ENCODE assay signal across 16 cellular contexts in the genomic region with DNA sequence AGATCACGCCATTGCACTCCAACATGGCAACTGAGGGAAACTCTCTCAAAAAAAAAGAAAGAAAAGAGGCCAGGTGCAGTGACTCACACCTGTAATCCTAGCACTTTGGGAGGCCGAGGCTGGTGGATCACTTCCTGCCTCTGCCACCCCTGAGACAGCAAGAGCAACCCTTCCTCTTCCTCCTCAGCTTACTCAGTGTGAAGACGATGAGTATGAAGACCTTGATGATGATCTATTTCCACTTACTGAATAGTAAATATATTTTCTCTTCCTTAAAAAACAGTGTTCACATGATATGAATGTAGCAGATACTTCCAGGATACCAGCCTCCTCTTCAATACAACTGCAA. TPM values are rescaled to one million over a fixed set of nuclear protein-coding genes. Genes with fewer than 3 reads are reported as not detected.
A peak's percentile ranks its signal among the peaks of the same experiment; 100 is the strongest.
DNase-seq lines count a peak whose midpoint lies in the region; ATAC-seq and TF ChIP-seq lines count a peak whose summit lies in the region.
"Had no signal": no experiment of that assay in that cellular context is flagged by ENCODE, and none has a peak within 500 bp of the region (broad histone marks: within the 10 kb centered on the region; RNA-seq: fewer than 3 reads in every experiment).

No MANE protein-coding gene starts in this region.

- H3F3A ChIP-seq in OCI-LY1 (ENCODE audit: insufficient read depth, low read length) = no peaks in the 10 kb centered on the region

- H3K4me3 ChIP-seq in OCI-LY1 (ENCODE audit: low read depth, low read length, poor library complexity, severe bottlenecking) = no peak overlapping the region
- H3K4me3 ChIP-seq in prostate gland = no peak overlapping the region
- H3K4me3 ChIP-seq: GM23338 had no signal

- H3K79me2 ChIP-seq in OCI-LY1 (ENCODE audit: insufficient read depth, low read length) = peaks cover 27% of the 10 kb centered on the region

- H3K4me2 ChIP-seq in OCI-LY1 (ENCODE audit: low read length) = no peak overlapping the region
- H3K4me2 ChIP-seq: GM23338 had no signal

- H3K27me3 ChIP-seq in OCI-LY1 (ENCODE audit: insufficient read depth, low read length) (no peaks in the 10 kb centered on the region), prostate gland (replicated peaks; ENCODE audit: insufficient read depth) (no peaks in the 10 kb centered on the region)

- no peak overlapping the region for H3K9ac ChIP-seq in OCI-LY1 (ENCODE audit: low read length)
- H3K9ac ChIP-seq: parathyroid adenoma had no signal

- H3K36me3 ChIP-seq in OCI-LY1 (ENCODE audit: insufficient read depth, low read length) = no peaks in the 10 kb centered on the region; the same call in 1 of the 2 replicates
- H3K36me3 ChIP-seq in prostate gland = no peaks in the 10 kb centered on the region

- 73% methylated on average over 3 of the region's 3 CpGs for WGBS in prostate gland

- no peak for TF ChIP-seq POLR2A in prostate gland (IDR thresholded peaks at IDR 0.05)

- H3K4me3 Mint-ChIP-seq in activated T-helper 17 cell treated with anti-CD3 and anti-CD28 coated beads, Interleukin-2, amount 50 U/mL, for 72 hours = no peak overlapping the region
- H3K4me3 Mint-ChIP-seq: GM23338; stimulated activated naive B cell treated with anti-CD40 and anti-IgM and Interleukin-4, amounts not matched to agents 10 μg/mL and 1 μg/mL and 100 μg/mL, for 72 hours had no signal

- no peak overlapping the region for H3K27ac ChIP-seq in OCI-LY1 (ENCODE audit: low read depth, low read length, poor library complexity, severe bottlenecking)
- peak overlapping the region; percentile 71 to 95 for H3K27ac ChIP-seq in prostate gland
- H3K27ac ChIP-seq: parathyroid adenoma had no signal

- TF ChIP-seq CTCF in OCI-LY1 (IDR thresholded peaks at IDR 0.05; ENCODE audit: low read length) (no peak), prostate gland (IDR thresholded peaks at IDR 0.05) (no peak)

- H3K9me3 ChIP-seq in OCI-LY1 (ENCODE audit: low read length) (no peaks in the 10 kb centered on the region), prostate gland (no peaks in the 10 kb centered on the region)

- H3K27me3 Mint-ChIP-seq in activated T-helper 17 cell treated with anti-CD3 and anti-CD28 coated beads, Interleukin-2, amount 50 U/mL, for 72 hours = no peaks in the 10 kb centered on the region

- no peaks in the 10 kb centered on the region for H4K20me1 ChIP-seq in OCI-LY1 (ENCODE audit: insufficient read depth, low read length)

- H3K27ac Mint-ChIP-seq in activated T-helper 17 cell treated with anti-CD3 and anti-CD28 coated beads, Interleukin-2, amount 50 U/mL, for 72 hours = peak overlapping the region; percentile 85
- H3K27ac Mint-ChIP-seq: activated T-helper 2 cell treated with anti-CD3 and anti-CD28 coated beads, Interferon-gamma antibody, Interleukin-2, Interleukin-4, amounts not matched to agents 10 μg/mL and 5 μg/mL and 100 μg/mL, durations not matched to agents 14 hours and 24 hours and 36 hours; GM23338; stimulated activated naive B cell treated with anti-CD40 and anti-IgM and Interleukin-4, amounts not matched to agents 10 μg/mL and 1 μg/mL and 100 μg/mL, for 72 hours had no signal

- peak; percentile 75 for ATAC-seq in activated T-helper 17 cell treated with anti-CD3 and anti-CD28 coated beads, Interleukin-2, amount 50 U/mL, for 72 hours (replicated peaks)
- ATAC-seq in Right ventricle myocardium inferior = no peak
- ATAC-seq in GM21526 (IDR thresholded peaks at IDR 0.05; ENCODE audit: low FRiP score, unreplicated experiment) = no peak
- ATAC-seq: GM23338; stimulated activated naive B cell treated with anti-CD40 and anti-IgM and Interleukin-4, amounts not matched to agents 10 μg/mL and 1 μg/mL and 100 μg/mL, for 72 hours had no signal

- intact Hi-C loops in prostate gland (cut with DNase I) (no loop called here), Right ventricle myocardium inferior (cut with DNase I) (no loop called here)

- peak; percentile 92 for DNase-seq in DMS53 (lab: John Stamatoyannopoulos, UW)
- no peak for DNase-seq in prostate gland (ENCODE audit: low spot score)
- no peak for DNase-seq in COR-L47 (lab: John Stamatoyannopoulos, UW)
- DNase-seq in cerebellar nuclear complex (lab: John Stamatoyannopoulos, UW) = no peak
- DNase-seq in Right ventricle myocardium inferior (ENCODE audit: missing footprints) = no peak
- DNase-seq: Karpas-422; NCI-H1694 treated with DMSO at 0.1 percent for 48 hours; stimulated activated naive B cell treated with anti-CD40 and anti-IgM and Interleukin-4, amounts not matched to agents 10 μg/mL and 1 μg/mL and 100 μg/mL, for 72 hours had no signal

- no peaks in the 10 kb centered on the region for H3K9me3 Mint-ChIP-seq in activated T-helper 17 cell treated with anti-CD3 and anti-CD28 coated beads, Interleukin-2, amount 50 U/mL, for 72 hours
- H3K9me3 Mint-ChIP-seq: activated T-helper 2 cell treated with anti-CD3 and anti-CD28 coated beads, Interferon-gamma antibody, Interleukin-2, Interleukin-4, amounts not matched to agents 10 μg/mL and 5 μg/mL and 100 μg/mL, durations not matched to agents 14 hours and 24 hours and 36 hours; GM23338; stimulated activated naive B cell treated with anti-CD40 and anti-IgM and Interleukin-4, amounts not matched to agents 10 μg/mL and 1 μg/mL and 100 μg/mL, for 72 hours had no signal

- peaks cover 23% of the 10 kb centered on the region for H3K4me1 ChIP-seq in OCI-LY1 (ENCODE audit: insufficient read depth, low read length, severe bottlenecking)
- peaks cover 7% of the 10 kb centered on the region for H3K4me1 ChIP-seq in prostate gland (replicated peaks)

- no peaks in the 10 kb centered on the region for H3K9me2 ChIP-seq in OCI-LY1 (ENCODE audit: low read depth, low read length)

- peaks cover 23% of the 10 kb centered on the region for H3K36me3 Mint-ChIP-seq in activated T-helper 17 cell treated with anti-CD3 and anti-CD28 coated beads, Interleukin-2, amount 50 U/mL, for 72 hours (ENCODE audit: low read depth)

- peak overlapping the region; percentile 13; the same call in 1 of the 2 replicates for H2AFZ ChIP-seq in OCI-LY1 (ENCODE audit: low read length)
- H2AFZ ChIP-seq: parathyroid adenoma had no signal

- H3K4me1 Mint-ChIP-seq in activated T-helper 17 cell treated with anti-CD3 and anti-CD28 coated beads, Interleukin-2, amount 50 U/mL, for 72 hours = peaks cover 12% of the 10 kb centered on the region

RNA-seq across cellular contexts. Expression of a gene that starts 2.1 kb away (rescaled TPM):
- total RNA-seq in activated T-helper 17 cell treated with anti-CD3 and anti-CD28 coated beads, Interleukin-2, amount 50 U/mL, for 72 hours = 10 to 100 TPM; 42.2 to 74.6 TPM
- total RNA-seq in prostate gland = 10 to 100 TPM; 75.8 to 86.5 TPM
- total RNA-seq in Right ventricle myocardium inferior = 36.1 TPM

RNA-seq across cellular contexts. Expression of a gene that starts 36.3 kb away (rescaled TPM):
- 1 to 10 TPM; 3.7 to 6.5 TPM for total RNA-seq in activated T-helper 17 cell treated with anti-CD3 and anti-CD28 coated beads, Interleukin-2, amount 50 U/mL, for 72 hours
- total RNA-seq in prostate gland (10 to 100 TPM; 24.6 to 38.0 TPM), Right ventricle myocardium inferior (9.4 TPM)

RNA-seq across cellular contexts. Expression of a gene that starts 37.5 kb away (rescaled TPM):
- total RNA-seq in activated T-helper 17 cell treated with anti-CD3 and anti-CD28 coated beads, Interleukin-2, amount 50 U/mL, for 72 hours = under 1 TPM; 0.19 to 0.43 TPM
- 1,000 to 10,000 TPM; 1,167 to 4,716 TPM for total RNA-seq in prostate gland
- total RNA-seq in Right ventricle myocardium inferior = 94.1 TPM
- total RNA-seq: activated T-helper 2 cell treated with anti-CD3 and anti-CD28 coated beads, Interferon-gamma antibody, Interleukin-2, Interleukin-4, amounts not matched to agents 10 μg/mL and 5 μg/mL and 100 μg/mL, durations not matched to agents 14 hours and 24 hours and 36 hours; glomerular endothelial cell; mononuclear cell had no signal

Comparison
In these comparisons a context has a peak if more than half of its experiments do, and no peak if none do; other contexts are left out.
1. RNA of a gene that starts 37.5 kb away (total RNA-seq): 1,167 to 4,716 TPM in prostate gland and 94.1 TPM in Right ventricle myocardium inferior (single experiment); 0.19 to 0.43 TPM in activated T-helper 17 cell treated with anti-CD3 and anti-CD28 coated beads, Interleukin-2, amount 50 U/mL, for 72 hours; every median in the first group is over 10 times any median in the second.